Comparison of ENCODE assay signal across 27 cellular contexts in the genomic region with DNA sequence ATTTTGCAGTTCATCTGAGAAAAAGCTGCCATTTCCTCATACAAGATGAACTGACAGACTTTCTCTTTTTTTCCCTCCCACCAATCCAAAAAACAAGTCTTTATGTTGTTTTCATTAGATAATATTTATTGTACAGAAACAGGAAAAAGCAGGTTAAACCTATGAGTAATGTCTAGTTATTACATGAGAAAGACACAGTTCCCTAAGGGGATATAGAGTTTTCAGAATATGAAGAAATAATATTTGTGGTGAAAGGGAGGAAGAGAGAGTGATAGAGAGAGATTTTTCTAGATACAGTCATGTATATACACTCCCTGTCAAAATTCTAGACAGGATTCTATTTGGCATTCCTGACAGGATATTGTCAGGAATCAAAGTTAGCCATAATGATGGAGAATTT.
"Had no signal": no experiment of that assay in that cellular context is flagged by ENCODE, and none has a peak within 500 bp of the region (broad histone marks: within the 10 kb centered on the region; RNA-seq: fewer than 3 reads in every experiment).

No MANE protein-coding gene starts in this region.

- H3K9me3 Mint-ChIP-seq: stimulated activated naive CD8-positive, alpha-beta T cell treated with anti-CD3 and anti-CD28 coated beads, Interleukin-15, Interleukin-2, amounts not matched to agents 100 ng/mL and 50 ng/mL, for 24 hours had no signal

- H3K4me1 Mint-ChIP-seq: activated naive CD8-positive, alpha-beta T cell treated with anti-CD3 and anti-CD28 coated beads, Interleukin-2, amount 50 U/mL, for 24 hours; central memory CD8-positive, alpha-beta T cell; memory B cell; nephron progenitor cell; T-cell had no signal

- H3K27ac ChIP-seq: brain microvascular endothelial cell, colonic mucosa, dorsolateral prefrontal cortex, parathyroid adenoma, skin epidermis, tibial nerve, WERI-Rb-1 had no signal

- DNase-seq: activated CD4-positive, alpha-beta T cell treated with anti-CD3 and anti-CD28 coated beads, Interleukin-2, amount 50 U/mL, for 1 hour; activated CD4-positive, CD25-positive, alpha-beta regulatory T cell treated with anti-CD3 and anti-CD28 coated beads, Interleukin-2, amount 50 U/mL, for 72 hours; activated CD8-positive, alpha-beta T cell treated with anti-CD3 and anti-CD28 coated beads, Interleukin-2, amount 10 ng/mL, durations not matched to agents 7 days and 5 days; activated gamma-delta T cell; activated naive CD4-positive, alpha-beta T cell treated with anti-CD3 and anti-CD28 coated beads, Interleukin-2, amount 50 U/mL, for 16 hours; activated naive CD8-positive, alpha-beta T cell treated with anti-CD3 and anti-CD28 coated beads, Interleukin-2, amount 50 U/mL, for 24 hours; anterior cingulate cortex; brain microvascular endothelial cell; colonic mucosa; dorsolateral prefrontal cortex; effector memory CD8-positive, alpha-beta T cell; glutamatergic neuron; hippocampal formation; nephron progenitor cell; nucleus accumbens; right cardiac atrium; stimulated activated CD4-positive, alpha-beta T cell treated with anti-CD3 and anti-CD28 coated beads, Interleukin-1b, Interleukin-23, amount 100 ng/mL, for 48 hours; T-cell; WERI-Rb-1 had no signal

- H3K4me3 Mint-ChIP-seq: activated CD8-positive, alpha-beta T cell treated with anti-CD3 and anti-CD28 coated beads, Interleukin-2, amount 10 ng/mL, durations not matched to agents 7 days and 5 days; activated naive CD8-positive, alpha-beta T cell treated with anti-CD3 and anti-CD28 coated beads, Interleukin-2, amount 50 U/mL, for 24 hours; activated T-helper 1 cell treated with anti-CD3 and anti-CD28 coated beads, Interleukin-12 subunit alpha, Interleukin-12 subunit beta, Interleukin-2, Interleukin-4 antibody, amounts not matched to agents 30 ng/mL and 10 ng/mL and 1 ng/mL, durations not matched to agents 14 hours and 24 hours and 36 hours; central memory CD8-positive, alpha-beta T cell; effector memory CD8-positive, alpha-beta T cell; memory B cell; nephron progenitor cell; stimulated activated naive CD8-positive, alpha-beta T cell treated with anti-CD3 and anti-CD28 coated beads, Interleukin-15, Interleukin-2, amounts not matched to agents 100 ng/mL and 50 ng/mL, for 24 hours; T-cell; T-helper 2 cell treated with Interferon-gamma antibody and Interleukin-4, amounts not matched to agents 5 μg/mL and 100 μg/mL, for 36 hours had no signal

- ATAC-seq: activated CD8-positive, alpha-beta T cell treated with anti-CD3 and anti-CD28 coated beads, Interleukin-2, amount 10 ng/mL, durations not matched to agents 7 days and 5 days; activated naive CD8-positive, alpha-beta T cell treated with anti-CD3 and anti-CD28 coated beads, Interleukin-2, amount 50 U/mL, for 24 hours; effector memory CD8-positive, alpha-beta T cell; right cardiac atrium; T-cell had no signal

- H3K27me3 Mint-ChIP-seq: activated naive CD8-positive, alpha-beta T cell treated with anti-CD3 and anti-CD28 coated beads, Interleukin-2, amount 50 U/mL, for 24 hours; central memory CD8-positive, alpha-beta T cell; effector memory CD8-positive, alpha-beta T cell; memory B cell; stimulated activated naive CD8-positive, alpha-beta T cell treated with anti-CD3 and anti-CD28 coated beads, Interleukin-15, Interleukin-2, amounts not matched to agents 100 ng/mL and 50 ng/mL, for 24 hours; T-cell had no signal

- H3K27ac Mint-ChIP-seq: activated CD8-positive, alpha-beta T cell treated with anti-CD3 and anti-CD28 coated beads, Interleukin-2, amount 10 ng/mL, durations not matched to agents 7 days and 5 days; activated naive CD8-positive, alpha-beta T cell treated with anti-CD3 and anti-CD28 coated beads, Interleukin-2, amount 50 U/mL, for 24 hours; activated T-helper 1 cell treated with anti-CD3 and anti-CD28 coated beads, Interleukin-12 subunit alpha, Interleukin-12 subunit beta, Interleukin-2, Interleukin-4 antibody, amounts not matched to agents 30 ng/mL and 10 ng/mL and 1 ng/mL, durations not matched to agents 14 hours and 24 hours and 36 hours; effector memory CD8-positive, alpha-beta T cell; memory B cell; nephron progenitor cell; stimulated activated naive CD8-positive, alpha-beta T cell treated with anti-CD3 and anti-CD28 coated beads, Interleukin-15, Interleukin-2, amounts not matched to agents 100 ng/mL and 50 ng/mL, for 24 hours; T-cell; T-helper 2 cell treated with Interferon-gamma antibody and Interleukin-4, amounts not matched to agents 5 μg/mL and 100 μg/mL, for 36 hours had no signal

- H3K4me3 ChIP-seq: colonic mucosa, dorsolateral prefrontal cortex, skin epidermis, tibial nerve had no signal

- H3K36me3 Mint-ChIP-seq: memory B cell, T-cell had no signal
